In genomic region chr13:50612717-50613116, GRCh38 we compare ENCODE assay signal across 1 cellular context.
TF ChIP-seq lines count a peak whose summit lies in the region.

No MANE protein-coding gene starts in this region.

TF ChIP-seq in SK-N-SH, 30 proteins besides CTCF, POLR2A, EP300 and RAD21 (continued from another document):
- TF ChIP-seq REST (IDR thresholded peaks at IDR 0.05; ENCODE audit: low read depth, low read length): no peak
- no peak for TF ChIP-seq GABPA (IDR thresholded peaks at IDR 0.05; ENCODE audit: low read depth)
- no peak for TF ChIP-seq SMC3 (IDR thresholded peaks at IDR 0.05; ENCODE audit: low read depth, low read length)
- no peak for TF ChIP-seq RFX5 (IDR thresholded peaks at IDR 0.05; ENCODE audit: low read length)
- no peak for TF ChIP-seq GATA2 (CRISPR knock-in tag; IDR thresholded peaks at IDR 0.05)
- TF ChIP-seq IRF3 (IDR thresholded peaks at IDR 0.05; ENCODE audit: low read depth, low read length): no peak
- no peak for TF ChIP-seq NFIC (IDR thresholded peaks at IDR 0.05; ENCODE audit: borderline replicate concordance)
- TF ChIP-seq MXI1 (IDR thresholded peaks at IDR 0.05; ENCODE audit: low read depth, low read length): no peak
- TF ChIP-seq USF2 (IDR thresholded peaks at IDR 0.05; ENCODE audit: borderline replicate concordance, low read depth, low read length): no peak
- TF ChIP-seq TCF12 (IDR thresholded peaks at IDR 0.05): no peak
- TF ChIP-seq MEF2A (IDR thresholded peaks at IDR 0.05; ENCODE audit: borderline replicate concordance, low read depth): no peak
